12 cellular contexts compared by ENCODE assay signal in genomic region chr7:77200542-77200941, GRCh38. TPM values are rescaled to one million over a fixed set of nuclear protein-coding genes. Genes with fewer than 3 reads are reported as not detected.
A peak's percentile ranks its signal among the peaks of the same experiment; 100 is the strongest.
DNase-seq lines count a peak whose midpoint lies in the region; ATAC-seq, FAIRE-seq and TF ChIP-seq lines count a peak whose summit lies in the region.
"Had no signal": no experiment of that assay in that cellular context is flagged by ENCODE, and none has a peak within 500 bp of the region (broad histone marks: within the 10 kb centered on the region; RNA-seq: fewer than 3 reads in every experiment).

No MANE protein-coding gene starts in this region.

- H3K36me3 Mint-ChIP-seq in CD4-positive, CD25-positive, alpha-beta regulatory T cell, result peaks cover 4% of the 10 kb centered on the region
- peaks cover 3% of the 10 kb centered on the region for H3K36me3 Mint-ChIP-seq in T-cell
- H3K36me3 Mint-ChIP-seq in naive B cell, result no peaks in the 10 kb centered on the region
- H3K36me3 Mint-ChIP-seq in MCF 10A (ENCODE audit: insufficient read depth, unreplicated experiment), result peaks cover 6% of the 10 kb centered on the region

- H3K27me3 ChIP-seq in CD4-positive, CD25-positive, alpha-beta regulatory T cell (ENCODE audit: control insufficient read depth, insufficient read depth, low read length), result no peaks in the 10 kb centered on the region

- H3K4me3 Mint-ChIP-seq in CD4-positive, CD25-positive, alpha-beta regulatory T cell, result peak overlapping the region; percentile 84 to 98 (median 91)
- H3K4me3 Mint-ChIP-seq in T-cell, result peak overlapping the region; percentile 76 to 85 (median 84)
- peak overlapping the region; percentile 84 to 97 (median 94) for H3K4me3 Mint-ChIP-seq in naive B cell
- H3K4me3 Mint-ChIP-seq in MCF 10A (ENCODE audit: unreplicated experiment), result no peak overlapping the region

- peak overlapping the region; percentile 91 for H3K4me3 ChIP-seq in CD4-positive, CD25-positive, alpha-beta regulatory T cell (ENCODE audit: low read depth, low read length)

- peak overlapping the region; percentile 72 for H3K27ac ChIP-seq in CD4-positive, CD25-positive, alpha-beta regulatory T cell (ENCODE audit: insufficient read depth, low read length, poor library complexity, severe bottlenecking)

- peak overlapping the region; percentile 85 to 98 (median 87) for H3K27ac Mint-ChIP-seq in CD4-positive, CD25-positive, alpha-beta regulatory T cell
- peak overlapping the region; percentile 76 to 82 for H3K27ac Mint-ChIP-seq in T-cell
- peak overlapping the region; percentile 84 to 97 (median 92) for H3K27ac Mint-ChIP-seq in naive B cell
- no peak overlapping the region for H3K27ac Mint-ChIP-seq in MCF 10A (ENCODE audit: low read depth, unreplicated experiment)

- H3K9me3 ChIP-seq in CD4-positive, CD25-positive, alpha-beta regulatory T cell (ENCODE audit: control insufficient read depth in 2 of 2, low read length in 2 of 2), result no peaks in the 10 kb centered on the region

- FAIRE-seq in GM18507 (lab: Jason Lieb, UNC), result peak; percentile 81
- FAIRE-seq: frontal cortex had no signal

- CTCF ChIA-PET in T-cell (lab: Charles Lee) (interaction anchor here in 1 of 2 donors (0.7 to 1.9 kb wide), 2 partner anchors 9 to 47 kb away, joined by 3 to 5 read pairs; no protein-coding TSS in a partner anchor), MCF 10A (lab: Yijun Ruan, JAX) (interaction anchor here (0.5 kb wide), 1 partner anchor 788 kb away, joined by 6 read pairs; no protein-coding TSS in a partner anchor)

- intact Hi-C loops in MCF 10A (cut with micrococcal nuclease), result no loop called here

- peaks cover 11 to 56% (median 39%) of the 10 kb centered on the region in 4 donors for H3K4me1 Mint-ChIP-seq in CD4-positive, CD25-positive, alpha-beta regulatory T cell
- H3K4me1 Mint-ChIP-seq in T-cell (peaks cover 32 to 46% (median 45%) of the 10 kb centered on the region in 3 donors), naive B cell (peaks cover 31 to 54% (median 34%) of the 10 kb centered on the region in 3 donors), MCF 10A (ENCODE audit: insufficient read depth, unreplicated experiment) (no peaks in the 10 kb centered on the region)

- no peak for DNase-seq in CD4-positive, CD25-positive, alpha-beta regulatory T cell
- DNase-seq in GM18507 (ENCODE audit: extremely low spot score, insufficient read length, low read depth) (no peak), T-cell (no peak), naive B cell (peak; percentile 39), MCF 10A (ENCODE audit: unreplicated experiment) (no peak)
- DNase-seq in stimulated activated CD8-positive, alpha-beta memory T cell treated with anti-CD3 and anti-CD28 coated beads, Interleukin-4, amount 100 ng/mL, for 48 hours, result no peak
- DNase-seq in activated naive CD4-positive, alpha-beta T cell treated with anti-CD3 and anti-CD28 coated beads, Interleukin-2, amount 50 U/mL, for 16 hours, result no peak
- DNase-seq: activated naive CD4-positive, alpha-beta T cell; NCI-H1930 had no signal

- no TSS peak for BruUV-seq in MCF 10A (replicated peaks; lab: Mats Ljungman, UMichigan)

- peaks cover 39% of the 10 kb centered on the region for H3K4me1 ChIP-seq in CD4-positive, CD25-positive, alpha-beta regulatory T cell (ENCODE audit: control insufficient read depth, insufficient read depth, low read length, poor library complexity, severe bottlenecking)

- H3K27me3 Mint-ChIP-seq in CD4-positive, CD25-positive, alpha-beta regulatory T cell, result no peaks in the 10 kb centered on the region
- H3K27me3 Mint-ChIP-seq in T-cell (no peaks in the 10 kb centered on the region), naive B cell (no peaks in the 10 kb centered on the region), MCF 10A (ENCODE audit: insufficient read depth, unreplicated experiment) (no peaks in the 10 kb centered on the region)

- POLR2A ChIA-PET in T-cell (lab: Charles Lee), result interaction anchor here in 1 of 2 donors (0.6 kb wide), 1 partner anchor 635 kb away, joined by 3 read pairs; no protein-coding TSS in a partner anchor
- POLR2A ChIA-PET in MCF 10A (lab: Yijun Ruan, JAX), result no interaction called here

- TF ChIP-seq CTCF in MCF 10A (IDR thresholded peaks at IDR 0.05; ENCODE audit: unreplicated experiment), result no peak

- ATAC-seq in CD4-positive, CD25-positive, alpha-beta regulatory T cell (ENCODE audit: low read depth in 2 of 2), result no peak
- ATAC-seq in T-cell (replicated peaks in 1 of 4) (no peak), naive B cell (ENCODE audit: low read depth in 2 of 2) (peak; percentile 74 to 80), HG02610 (IDR thresholded peaks at IDR 0.05; ENCODE audit: unreplicated experiment) (no peak)
- ATAC-seq: Panc1 had no signal

- no peaks in the 10 kb centered on the region for H3K9me3 Mint-ChIP-seq in CD4-positive, CD25-positive, alpha-beta regulatory T cell
- H3K9me3 Mint-ChIP-seq in T-cell (no peaks in the 10 kb centered on the region), naive B cell (no peaks in the 10 kb centered on the region), MCF 10A (ENCODE audit: unreplicated experiment) (no peaks in the 10 kb centered on the region)

- H3K36me3 ChIP-seq in CD4-positive, CD25-positive, alpha-beta regulatory T cell (ENCODE audit: control insufficient read depth, insufficient read depth, low read length), result no peaks in the 10 kb centered on the region

RNA-seq across cellular contexts. Expression of gene FGL2, which starts 0.9 kb away (rescaled TPM):
- total RNA-seq in CD4-positive, CD25-positive, alpha-beta regulatory T cell, result 8.1 TPM
- 10 to 100 TPM in 3 of 4 donors, 1 to 10 TPM in 1; 6.2 to 14.2 (median 10.8) TPM for polyA plus RNA-seq in CD4-positive, CD25-positive, alpha-beta regulatory T cell
- 1 to 10 TPM; 2.0 to 3.1 (median 2.5) TPM for total RNA-seq in T-cell
- polyA plus RNA-seq in naive B cell (ENCODE audit: low read depth in 6 of 6), result 1 to 10 TPM; 1.7 to 6.9 (median 4.6) TPM
- total RNA-seq in MCF 10A (2022), result not detected in 2 replicates

Comparison
In these comparisons a context has a peak if more than half of its experiments do, and no peak if none do; other contexts are left out.
1. ATAC-seq: peak in naive B cell (2 of 2); none in CD4-positive, CD25-positive, alpha-beta regulatory T cell (0 of 2), T-cell (0 of 4) and HG02610 (single experiment).